Comparison of ENCODE assay signal across 21 cellular contexts in genomic region chr9:134454386-134454978, GRCh38.
DNase-seq lines count a peak whose midpoint lies in the region; ATAC-seq and TF ChIP-seq lines count a peak whose summit lies in the region.
"Had no signal": no experiment of that assay in that cellular context is flagged by ENCODE, and none has a peak within 500 bp of the region (broad histone marks: within the 10 kb centered on the region; RNA-seq: fewer than 3 reads in every experiment).

No MANE protein-coding gene starts in this region.

- POLR2A ChIA-PET in activated CD4-positive, alpha-beta memory T cell treated with anti-CD3 and anti-CD28 coated beads for 36 hours (lab: Charles Lee): no interaction called here
- POLR2A ChIA-PET in activated CD4-positive, alpha-beta memory T cell treated with anti-CD3 and anti-CD28 coated beads, Interleukin-2, amount 10 ng/mL, durations not matched to agents 7 days and 5 days (lab: Charles Lee): no interaction called here
- POLR2A ChIA-PET in RWPE1 (lab: Yijun Ruan, JAX; ENCODE audit: low non-redundant PET): no interaction called here

- H2AFZ ChIP-seq in smooth muscle cell (ENCODE audit: low read depth) (no peak overlapping the region), mammary epithelial cell (ENCODE audit: low read depth, low read length) (no peak overlapping the region)

- peaks cover under 1% of the 10 kb centered on the region for H3K9me3 Mint-ChIP-seq in activated CD4-positive, alpha-beta memory T cell treated with anti-CD3 and anti-CD28 coated beads for 36 hours
- peaks cover under 1% of the 10 kb centered on the region for H3K9me3 Mint-ChIP-seq in activated CD4-positive, alpha-beta memory T cell treated with anti-CD3 and anti-CD28 coated beads, Interleukin-2, amount 10 ng/mL, durations not matched to agents 7 days and 5 days
- peaks cover 0 to 3% (median under 1%) of the 10 kb centered on the region in 6 donors for H3K9me3 Mint-ChIP-seq in immature natural killer cell

- H3K79me2 ChIP-seq in smooth muscle cell (ENCODE audit: low read depth) (peaks cover 54% of the 10 kb centered on the region), mammary epithelial cell (ENCODE audit: insufficient read depth, low read length) (no peaks in the 10 kb centered on the region)

- H3K27me3 Mint-ChIP-seq in activated CD4-positive, alpha-beta memory T cell treated with anti-CD3 and anti-CD28 coated beads for 36 hours: no peaks in the 10 kb centered on the region
- H3K27me3 Mint-ChIP-seq in activated CD4-positive, alpha-beta memory T cell treated with anti-CD3 and anti-CD28 coated beads, Interleukin-2, amount 10 ng/mL, durations not matched to agents 7 days and 5 days: peaks cover 2% of the 10 kb centered on the region
- peaks cover 3 to 11% (median 6%) of the 10 kb centered on the region in 3 donors for H3K27me3 Mint-ChIP-seq in immature natural killer cell (ENCODE audit: low read depth in 3 of 3)

- no peak for ATAC-seq in GM21526 (IDR thresholded peaks at IDR 0.05; ENCODE audit: low FRiP score, unreplicated experiment)
- ATAC-seq: HCT116 had no signal

- H3K9ac ChIP-seq in smooth muscle cell (ENCODE audit: low read depth) (no peak overlapping the region), mammary epithelial cell (ENCODE audit: insufficient read depth, low read length) (no peak overlapping the region)
- H3K9ac ChIP-seq: KMS-11 had no signal

- 79% methylated on average over 11 of the region's 11 CpGs for WGBS in smooth muscle cell (ENCODE audit: low lambda C conversion rate)
- WGBS in mammary epithelial cell (ENCODE audit: low coverage, missing lambda C conversion rate): 95% methylated on average over 11 of the region's 11 CpGs

- H3K27ac Mint-ChIP-seq in activated CD4-positive, alpha-beta memory T cell treated with anti-CD3 and anti-CD28 coated beads for 36 hours: no peak overlapping the region
- H3K27ac Mint-ChIP-seq in activated CD4-positive, alpha-beta memory T cell treated with anti-CD3 and anti-CD28 coated beads, Interleukin-2, amount 10 ng/mL, durations not matched to agents 7 days and 5 days: no peak overlapping the region
- peak overlapping the region; percentile 17 to 98 (median 64) for H3K27ac Mint-ChIP-seq in immature natural killer cell

- dilution Hi-C loops in mammary epithelial cell (cut with HindIII; ENCODE audit: low sequenced_read_pairs): no loop called here

- peaks cover 10% of the 10 kb centered on the region for H3K4me1 Mint-ChIP-seq in activated CD4-positive, alpha-beta memory T cell treated with anti-CD3 and anti-CD28 coated beads for 36 hours (ENCODE audit: low read depth)
- H3K4me1 Mint-ChIP-seq in activated CD4-positive, alpha-beta memory T cell treated with anti-CD3 and anti-CD28 coated beads, Interleukin-2, amount 10 ng/mL, durations not matched to agents 7 days and 5 days: peaks cover 9% of the 10 kb centered on the region
- peaks cover 17 to 20% of the 10 kb centered on the region in 2 donors for H3K4me1 Mint-ChIP-seq in immature natural killer cell

- no peaks in the 10 kb centered on the region for H3K9me3 ChIP-seq in smooth muscle cell (replicated peaks; ENCODE audit: low read depth)
- H3K9me3 ChIP-seq in mammary epithelial cell (replicated peaks; ENCODE audit: insufficient read depth, low read length): no peaks in the 10 kb centered on the region
- H3K9me3 ChIP-seq: thoracic aorta had no signal

- H3K4me3 Mint-ChIP-seq in activated CD4-positive, alpha-beta memory T cell treated with anti-CD3 and anti-CD28 coated beads for 36 hours: peak overlapping the region; percentile 12
- no peak overlapping the region for H3K4me3 Mint-ChIP-seq in activated CD4-positive, alpha-beta memory T cell treated with anti-CD3 and anti-CD28 coated beads, Interleukin-2, amount 10 ng/mL, durations not matched to agents 7 days and 5 days
- H3K4me3 Mint-ChIP-seq in immature natural killer cell: peak overlapping the region in 1 of 5 donors; percentile 39

- H3K4me3 ChIP-seq in smooth muscle cell (no peak overlapping the region), mammary epithelial cell (replicated peaks in 1 of 3; ENCODE audit: insufficient read depth in 1 of 3, low read depth in 2 of 3, low read length in 3 of 3) (no peak overlapping the region)
- H3K4me3 ChIP-seq: skin epidermis, thoracic aorta had no signal

- H3K36me3 ChIP-seq in smooth muscle cell (ENCODE audit: low read depth) (no peaks in the 10 kb centered on the region), mammary epithelial cell (ENCODE audit: insufficient read depth, low read length) (no peaks in the 10 kb centered on the region)
- H3K36me3 ChIP-seq: thoracic aorta had no signal

- intact Hi-C loops in activated CD4-positive, alpha-beta memory T cell treated with anti-CD3 and anti-CD28 coated beads for 36 hours (cut with micrococcal nuclease): no loop called here
- intact Hi-C loops in mammary epithelial cell (cut with micrococcal nuclease): no loop called here

- peak overlapping the region; percentile 19 for H3K4me2 ChIP-seq in smooth muscle cell
- no peak overlapping the region for H3K4me2 ChIP-seq in mammary epithelial cell (ENCODE audit: insufficient read depth, low read depth, low read length)
- H3K4me2 ChIP-seq: KMS-11 had no signal

- BruUV-seq in mammary epithelial cell (replicated peaks; lab: Mats Ljungman, UMichigan): no TSS peak

- no peaks in the 10 kb centered on the region for H3K36me3 Mint-ChIP-seq in activated CD4-positive, alpha-beta memory T cell treated with anti-CD3 and anti-CD28 coated beads for 36 hours
- peaks cover under 1% of the 10 kb centered on the region for H3K36me3 Mint-ChIP-seq in activated CD4-positive, alpha-beta memory T cell treated with anti-CD3 and anti-CD28 coated beads, Interleukin-2, amount 10 ng/mL, durations not matched to agents 7 days and 5 days (ENCODE audit: low read depth)
- H3K36me3 Mint-ChIP-seq in immature natural killer cell: no peaks in the 10 kb centered on the region

- TF ChIP-seq CTCF in RWPE1 (conservative IDR thresholded peaks at IDR 0.05; ENCODE audit: low read depth) (no peak), smooth muscle cell (IDR thresholded peaks at IDR 0.05; ENCODE audit: borderline replicate concordance, insufficient read depth, poor library complexity, severe bottlenecking) (no peak), mammary epithelial cell (conservative IDR thresholded peaks at IDR 0.05 in 1 of 2, IDR thresholded peaks at IDR 0.05 in 1 of 2; ENCODE audit: extremely low read depth in 1 of 2, insufficient read depth in 1 of 2, low read depth in 1 of 2, low read length in 2 of 2) (no peak)

- H3K27me3 ChIP-seq in smooth muscle cell (ENCODE audit: low read depth) (no peaks in the 10 kb centered on the region), mammary epithelial cell (ENCODE audit: insufficient read depth, low read length) (no peaks in the 10 kb centered on the region)

- in situ Hi-C loops in mammary epithelial cell (cut with MboI; ENCODE audit: low sequenced_read_pairs in 2 of 2): no loop called here

- H3F3A ChIP-seq in smooth muscle cell (ENCODE audit: low read depth): peaks cover 15% of the 10 kb centered on the region

- no peaks in the 10 kb centered on the region for H4K20me1 ChIP-seq in smooth muscle cell (ENCODE audit: low read depth)
- H4K20me1 ChIP-seq in mammary epithelial cell (ENCODE audit: insufficient read depth, low read length): no peaks in the 10 kb centered on the region

- peaks cover 16% of the 10 kb centered on the region for H3K4me1 ChIP-seq in smooth muscle cell (ENCODE audit: low read depth)
- H3K4me1 ChIP-seq in mammary epithelial cell (ENCODE audit: insufficient read depth, low read length): peaks cover 13% of the 10 kb centered on the region

- CTCF ChIA-PET in activated CD4-positive, alpha-beta memory T cell treated with anti-CD3 and anti-CD28 coated beads for 36 hours (lab: Charles Lee): no interaction called here
- CTCF ChIA-PET in activated CD4-positive, alpha-beta memory T cell treated with anti-CD3 and anti-CD28 coated beads, Interleukin-2, amount 10 ng/mL, durations not matched to agents 7 days and 5 days (lab: Charles Lee): no interaction called here
- CTCF ChIA-PET in RWPE1 (lab: Yijun Ruan, JAX) (interaction anchor here (0.9 kb wide), 1 partner anchor 12 kb away, joined by 7 read pairs; no protein-coding TSS in a partner anchor), mammary epithelial cell (lab: Charles Lee; ENCODE audit: low non-redundant PET) (no interaction called here)

- H3K27ac ChIP-seq in RWPE1 (peak overlapping the region; percentile 98), smooth muscle cell (ENCODE audit: low read depth) (peak overlapping the region; percentile 100), mammary epithelial cell (ENCODE audit: insufficient read depth, low read depth, low read length) (no peak overlapping the region)
- H3K27ac ChIP-seq: 22Rv1, epithelial cell of prostate, KMS-11 had no signal

- no peak for DNase-seq in activated CD4-positive, alpha-beta memory T cell treated with anti-CD3 and anti-CD28 coated beads for 36 hours
- DNase-seq in activated CD4-positive, alpha-beta memory T cell treated with anti-CD3 and anti-CD28 coated beads, Interleukin-2, amount 10 ng/mL, durations not matched to agents 7 days and 5 days: no peak
- DNase-seq in RWPE1 (ENCODE audit: low spot score) (no peak), immature natural killer cell (no peak), smooth muscle cell (lab: John Stamatoyannopoulos, UW; ENCODE audit: unreplicated experiment) (no peak), mammary epithelial cell (no peak), SKM-1 treated with dmso at 0.1 percent for 144 hours (lab: John Stamatoyannopoulos, UW; ENCODE audit: unreplicated experiment) (no peak)
- DNase-seq: activated CD4-positive, CD25-positive, alpha-beta regulatory T cell treated with anti-CD3 and anti-CD28 coated beads, Interleukin-2, amount 50 U/mL, for 72 hours; activated CD8-positive, alpha-beta memory T cell treated with anti-CD3 and anti-CD28 coated beads, Interleukin-2, amount 50 U/mL, for 48 hours; activated gamma-delta T cell treated with Interleukin-2 at 50 U/mL for 16 hours; cortex of kidney; mesendoderm; NCI-H526; T-helper 9 cell had no signal

Comparison
In these comparisons a context has a peak if more than half of its experiments do, and no peak if none do; other contexts are left out.
1. H3K27ac Mint-ChIP-seq: peak in immature natural killer cell (6 of 6); none in activated CD4-positive, alpha-beta memory T cell treated with anti-CD3 and anti-CD28 coated beads for 36 hours (single experiment) and activated CD4-positive, alpha-beta memory T cell treated with anti-CD3 and anti-CD28 coated beads, Interleukin-2, amount 10 ng/mL, durations not matched to agents 7 days and 5 days (single experiment).